In genomic region chr1:11690669-11691301, GRCh38 we compare ENCODE assay signal across 9 cellular contexts. TPM values are rescaled to one million over a fixed set of nuclear protein-coding genes. Genes with fewer than 3 reads are reported as not detected.
DNase-seq lines count a peak whose midpoint lies in the region; ATAC-seq and TF ChIP-seq lines count a peak whose summit lies in the region.
"Had no signal": no experiment of that assay in that cellular context is flagged by ENCODE, and none has a peak within 500 bp of the region (broad histone marks: within the 10 kb centered on the region; RNA-seq: fewer than 3 reads in every experiment).

No MANE protein-coding gene starts in this region.

- H3K27ac ChIP-seq in heart right ventricle (no peak overlapping the region), right atrium auricular region (no peak overlapping the region), ascending aorta (no peak overlapping the region), right lobe of liver (no peak overlapping the region), urinary bladder (ENCODE audit: low read depth) (no peak overlapping the region)

- H3K27me3 ChIP-seq in heart right ventricle: peaks cover 23 to 90% (median 77%) of the 10 kb centered on the region in 7 donors
- peaks cover 9 to 33% of the 10 kb centered on the region in 2 donors for H3K27me3 ChIP-seq in right atrium auricular region
- H3K27me3 ChIP-seq in ascending aorta: peaks cover 34% of the 10 kb centered on the region
- peaks cover 4 to 22% of the 10 kb centered on the region in 2 donors for H3K27me3 ChIP-seq in right lobe of liver

- 2% methylated on average over 54 of the region's 54 CpGs for WGBS in heart right ventricle, 2 donors
- WGBS in right lobe of liver (ENCODE audit: insufficient coverage, low coverage, low lambda C conversion rate, missing lambda C conversion rate): 0% methylated on average over 11 of the region's 54 CpGs
- 1% methylated on average over 54 of the region's 54 CpGs for WGBS in urinary bladder

- H3K36me3 ChIP-seq in heart right ventricle (no peaks in the 10 kb centered on the region), right atrium auricular region (no peaks in the 10 kb centered on the region), ascending aorta (no peaks in the 10 kb centered on the region), right lobe of liver (no peaks in the 10 kb centered on the region), urinary bladder (ENCODE audit: insufficient read depth) (no peaks in the 10 kb centered on the region)

- DNase-seq in heart right ventricle (no peak), right atrium auricular region (ENCODE audit: low spot score) (no peak), ascending aorta (ENCODE audit: low spot score in 2 of 2) (no peak), right lobe of liver (no peak), NCI-H446 treated with DMSO at 0.1 percent for 48 hours (lab: John Stamatoyannopoulos, UW) (no peak), anterior cingulate cortex (lab: John Stamatoyannopoulos, UW) (no peak), activated gamma-delta T cell (lab: John Stamatoyannopoulos, UW) (no peak)
- DNase-seq: activated CD8-positive, alpha-beta memory T cell treated with anti-CD3 and anti-CD28 coated beads, Interleukin-2, amount 50 U/mL, for 4 hours had no signal

- H3K9me3 ChIP-seq in heart right ventricle (no peaks in the 10 kb centered on the region), right atrium auricular region (no peaks in the 10 kb centered on the region), ascending aorta (no peaks in the 10 kb centered on the region), right lobe of liver (no peaks in the 10 kb centered on the region)

- TF ChIP-seq POLR2A in right lobe of liver (IDR thresholded peaks at IDR 0.05): no peak

- TF ChIP-seq CTCF in heart right ventricle (IDR thresholded peaks at IDR 0.05) (no peak), right atrium auricular region (IDR thresholded peaks at IDR 0.05) (no peak), ascending aorta (IDR thresholded peaks at IDR 0.05) (no peak), right lobe of liver (IDR thresholded peaks at IDR 0.05) (no peak)

- H3K4me1 ChIP-seq in heart right ventricle (peaks cover 0 to 29% (median 10%) of the 10 kb centered on the region in 9 donors), right atrium auricular region (peaks cover 0 to 31% of the 10 kb centered on the region in 2 donors), ascending aorta (peaks cover 8 to 15% of the 10 kb centered on the region in 2 donors), right lobe of liver (peaks cover 0 to 16% (median 0%) of the 10 kb centered on the region in 4 donors), urinary bladder (ENCODE audit: insufficient read depth) (peaks cover 3% of the 10 kb centered on the region)

- no peak for ATAC-seq in heart right ventricle
- peak in 3 of 4 donors; percentile 27 to 42 (median 28) for ATAC-seq in right lobe of liver

- intact Hi-C loops in heart right ventricle (cut with DNase I) (no loop called here), ascending aorta (cut with DNase I) (no loop called here), right lobe of liver (cut with DNase I) (no loop called here)

- H3K4me3 ChIP-seq in heart right ventricle (peak overlapping the region in 9 of 10 donors; percentile 16 to 47 (median 30)), right atrium auricular region (peak overlapping the region in 1 of 2 donors; percentile 36), ascending aorta (peak overlapping the region; percentile 28 to 48), right lobe of liver (no peak overlapping the region), urinary bladder (ENCODE audit: low read depth, low read length) (peak overlapping the region; percentile 20)

RNA-seq across cellular contexts. Expression of gene DRAXIN, which starts 0.7 kb away (rescaled TPM):
- under 1 TPM in 8 of 10 donors, not detected in 2; 0.05 to 0.18 (median 0.12) TPM for total RNA-seq in heart right ventricle
- under 1 TPM; 0.01 to 0.07 TPM for polyA plus RNA-seq in heart right ventricle
- total RNA-seq in right atrium auricular region: not detected
- total RNA-seq in ascending aorta: 1.8 TPM
- not detected for total RNA-seq in right lobe of liver
- total RNA-seq in urinary bladder: 0.21 TPM
- polyA plus RNA-seq in urinary bladder: 0.01 TPM

RNA-seq across cellular contexts. Expression of gene MAD2L2, which starts 9.8 kb away (rescaled TPM):
- 10 to 100 TPM; 10.9 to 28.5 (median 17.0) TPM for total RNA-seq in heart right ventricle
- 10 to 100 TPM; 16.6 to 59.0 TPM for polyA plus RNA-seq in heart right ventricle
- 10 to 100 TPM; 18.7 to 31.1 TPM for total RNA-seq in right atrium auricular region
- total RNA-seq in ascending aorta: 18.3 TPM
- total RNA-seq in right lobe of liver: 10 to 100 TPM; 18.0 to 66.4 (median 29.7) TPM
- total RNA-seq in urinary bladder: 20.5 TPM
- 47.1 TPM for polyA plus RNA-seq in urinary bladder

RNA-seq across cellular contexts. Expression of gene FBXO6, which starts 26.8 kb away (rescaled TPM):
- total RNA-seq in heart right ventricle: 10 to 100 TPM in 1 of 10 donors, 1 to 10 TPM in 9; 4.8 to 21.7 (median 7.9) TPM
- polyA plus RNA-seq in heart right ventricle: 10 to 100 TPM in 1 of 2 donors, 1 to 10 TPM in 1; 6.0 to 12.9 TPM
- total RNA-seq in right atrium auricular region: 10 to 100 TPM in 1 of 2 donors, 1 to 10 TPM in 1; 8.0 to 10.8 TPM
- total RNA-seq in ascending aorta: 7.9 TPM
- 10 to 100 TPM in 4 of 6 experiments, 1 to 10 TPM in 2; 7.0 to 21.1 (median 11.5) TPM for total RNA-seq in right lobe of liver
- total RNA-seq in urinary bladder: 4.0 TPM
- polyA plus RNA-seq in urinary bladder: 13.2 TPM

RNA-seq across cellular contexts. Expression of gene FBXO44, which starts 36.1 kb away (rescaled TPM):
- total RNA-seq in heart right ventricle (10 to 100 TPM; 10.1 to 17.7 (median 15.8) TPM), right atrium auricular region (10 to 100 TPM; 15.5 to 20.5 TPM), ascending aorta (62.7 TPM), right lobe of liver (10 to 100 TPM in 4 of 6 experiments, 1 to 10 TPM in 2; 8.7 to 15.3 (median 10.5) TPM), urinary bladder (6.2 TPM)
- polyA plus RNA-seq in heart right ventricle (10 to 100 TPM; 14.6 to 28.2 TPM), urinary bladder (24.3 TPM)

RNA-seq across cellular contexts. Expression of gene FBXO2, which starts 36.6 kb away (rescaled TPM):
- total RNA-seq in heart right ventricle (1 to 10 TPM in 9 of 10 donors, under 1 TPM in 1; 0.70 to 5.5 (median 1.7) TPM), right atrium auricular region (10 to 100 TPM in 1 of 2 donors, 1 to 10 TPM in 1; 2.5 to 16.7 TPM), ascending aorta (6.1 TPM), right lobe of liver (10 to 100 TPM in 4 of 6 experiments, 1 to 10 TPM in 2; 6.6 to 23.7 (median 16.0) TPM), urinary bladder (0.42 TPM)
- polyA plus RNA-seq in heart right ventricle (1 to 10 TPM; 2.7 to 5.3 TPM), urinary bladder (5.5 TPM)

Comparison
In these comparisons a context has a peak if more than half of its experiments do, and no peak if none do; other contexts are left out.
1. ATAC-seq: peak in right lobe of liver (3 of 4); none in heart right ventricle (0 of 8).
2. H3K4me3 ChIP-seq: peak in heart right ventricle (9 of 10), ascending aorta (2 of 2) and urinary bladder (single experiment); none in right lobe of liver (0 of 3).